Comparison of ENCODE assay signal across 20 cellular contexts in genomic region chr2:178806543-178806942, GRCh38. TPM values are rescaled to one million over a fixed set of nuclear protein-coding genes. Genes with fewer than 3 reads are reported as not detected.
DNase-seq lines count a peak whose midpoint lies in the region; ATAC-seq and TF ChIP-seq lines count a peak whose summit lies in the region.
"Had no signal": no experiment of that assay in that cellular context is flagged by ENCODE, and none has a peak within 500 bp of the region (broad histone marks: within the 10 kb centered on the region; RNA-seq: fewer than 3 reads in every experiment).

No MANE protein-coding gene starts in this region.

- DNase-seq in Right ventricle myocardium superior: no peak
- DNase-seq in right cardiac atrium: no peak
- DNase-seq in coronary artery (ENCODE audit: low spot score): no peak
- no peak for DNase-seq in hepatocyte (ENCODE audit: low spot score)
- DNase-seq in T-helper 17 cell: no peak
- DNase-seq: DMS 273 treated with DMSO at 0.1 percent for 48 hours; DND-41; GM23248; NCI-H1105; NCI-H1694; NCI-H2081 treated with DMSO at 0.1 percent for 48 hours; NCI-H510A; NCI-H748 treated with DMSO at 0.1 percent for 48 hours; NK-92 treated with Interleukin-12 subunit alpha and Interleukin-12 subunit beta, amount 100 ng/mL, for 24 hours; OCI-M1 had no signal

- H2AFZ ChIP-seq in Loucy (ENCODE audit: low read length) (peak overlapping the region; percentile 56; the same call in 1 of the 2 replicates), hepatocyte (no peak overlapping the region)
- H2AFZ ChIP-seq: GM23248 had no signal

- no peaks in the 10 kb centered on the region for H3K36me3 ChIP-seq in Loucy (ENCODE audit: insufficient read depth, low read length)
- H3K36me3 ChIP-seq in skeletal muscle tissue (ENCODE audit: control insufficient read depth in 3 of 3, insufficient read depth in 3 of 3, low read length in 3 of 3): peaks cover 23 to 37% (median 34%) of the 10 kb centered on the region in 3 donors
- no peaks in the 10 kb centered on the region for H3K36me3 ChIP-seq in hepatocyte (replicated peaks; ENCODE audit: insufficient read depth, low read depth)
- H3K36me3 ChIP-seq: HAP-1, SJSA1 had no signal

- H3K4me3 ChIP-seq in Loucy (ENCODE audit: low read length, poor library complexity, severe bottlenecking): peak overlapping the region; percentile 37
- H3K4me3 ChIP-seq in right cardiac atrium (ENCODE audit: low read length): peak overlapping the region; percentile 53
- peak overlapping the region; percentile 81 to 92 (median 84) for H3K4me3 ChIP-seq in skeletal muscle tissue (ENCODE audit: low read length in 3 of 3)
- no peak overlapping the region for H3K4me3 ChIP-seq in coronary artery
- no peak overlapping the region for H3K4me3 ChIP-seq in hepatocyte
- H3K4me3 ChIP-seq: GM23248, HAP-1, SJSA1 had no signal

- intact Hi-C loops in Right ventricle myocardium superior (cut with DNase I) (loop anchor here (10.0 kb wide), 1 partner anchor 48 kb away; no protein-coding TSS in a partner anchor), right cardiac atrium (cut with DNase I) (loop anchor here in 1 of 4 donors (10.0 kb wide), 1 partner anchor 68 kb away; no protein-coding TSS in a partner anchor)

- ATAC-seq in Right ventricle myocardium superior (ENCODE audit: poor library complexity): peak; percentile 79
- peak; percentile 82 to 84 for ATAC-seq in right cardiac atrium
- ATAC-seq in T-helper 17 cell: no peak

- peaks cover 42% of the 10 kb centered on the region for H3K4me1 ChIP-seq in Loucy (ENCODE audit: insufficient read depth, low read length, poor library complexity, severe bottlenecking)
- H3K4me1 ChIP-seq in right cardiac atrium (ENCODE audit: control insufficient read depth, insufficient read depth, low read length): no peaks in the 10 kb centered on the region
- H3K4me1 ChIP-seq in skeletal muscle tissue (ENCODE audit: control insufficient read depth in 3 of 3, insufficient read depth in 3 of 3, low read length in 3 of 3): peaks cover 9 to 15% (median 9%) of the 10 kb centered on the region in 3 donors
- no peaks in the 10 kb centered on the region for H3K4me1 ChIP-seq in hepatocyte (ENCODE audit: insufficient read depth)
- H3K4me1 ChIP-seq: HAP-1, SJSA1 had no signal

- no peaks in the 10 kb centered on the region for H3K36me3 Mint-ChIP-seq in T-helper 17 cell (ENCODE audit: low read depth)
- H3K36me3 Mint-ChIP-seq: CD14-positive monocyte had no signal

- no peaks in the 10 kb centered on the region for H3F3A ChIP-seq in Loucy (ENCODE audit: low read depth)

- TF ChIP-seq CTCF in Loucy (conservative IDR thresholded peaks at IDR 0.05; ENCODE audit: low read length) (no peak), coronary artery (IDR thresholded peaks at IDR 0.05) (no peak), hepatocyte (IDR thresholded peaks at IDR 0.05; ENCODE audit: poor library complexity) (no peak)

- H3K27ac ChIP-seq in right cardiac atrium (ENCODE audit: low read length) (no peak overlapping the region), skeletal muscle tissue (ENCODE audit: low read depth, low read length) (peak overlapping the region; percentile 97), coronary artery (no peak overlapping the region), hepatocyte (no peak overlapping the region)
- H3K27ac ChIP-seq: GM23248, SJSA1 had no signal

- WGBS in right cardiac atrium: 73% methylated on average over 1 of the region's 1 CpG
- WGBS in hepatocyte (ENCODE audit: low lambda C conversion rate, missing lambda C conversion rate): 85% methylated on average over 1 of the region's 1 CpG

- no peaks in the 10 kb centered on the region for H3K4me1 Mint-ChIP-seq in T-helper 17 cell
- H3K4me1 Mint-ChIP-seq: CD14-positive monocyte had no signal

- no peaks in the 10 kb centered on the region for H4K20me1 ChIP-seq in Loucy (ENCODE audit: insufficient read depth, low read length, poor library complexity, severe bottlenecking)
- H4K20me1 ChIP-seq in hepatocyte (ENCODE audit: insufficient read depth, poor library complexity, severe bottlenecking): no peaks in the 10 kb centered on the region

- H3K27ac Mint-ChIP-seq in T-helper 17 cell: no peak overlapping the region
- H3K27ac Mint-ChIP-seq: CD14-positive monocyte had no signal

- no peaks in the 10 kb centered on the region for H3K79me2 ChIP-seq in Loucy (ENCODE audit: insufficient read depth, low read length)
- H3K79me2 ChIP-seq in hepatocyte: no peaks in the 10 kb centered on the region

- peak overlapping the region; percentile 2 for H3K4me2 ChIP-seq in Loucy (ENCODE audit: low read depth, low read length, poor library complexity, severe bottlenecking)
- no peak overlapping the region for H3K4me2 ChIP-seq in hepatocyte

- H3K9me2 ChIP-seq in Loucy (replicated peaks; ENCODE audit: low read depth, low read length): no peaks in the 10 kb centered on the region
- no peaks in the 10 kb centered on the region for H3K9me2 ChIP-seq in hepatocyte (replicated peaks; ENCODE audit: insufficient read depth)

- H3K9me3 ChIP-seq in Loucy (ENCODE audit: insufficient read depth, low read depth, low read length): no peaks in the 10 kb centered on the region
- no peaks in the 10 kb centered on the region for H3K9me3 ChIP-seq in right cardiac atrium (ENCODE audit: control insufficient read depth, low read length)
- no peaks in the 10 kb centered on the region for H3K9me3 ChIP-seq in skeletal muscle tissue (ENCODE audit: control insufficient read depth in 3 of 3, low read length in 3 of 3)
- no peaks in the 10 kb centered on the region for H3K9me3 ChIP-seq in hepatocyte (ENCODE audit: low read depth)
- H3K9me3 ChIP-seq in T-helper 17 cell (ENCODE audit: control insufficient read depth, low read length, poor library complexity, severe bottlenecking): no peaks in the 10 kb centered on the region
- H3K9me3 ChIP-seq: HAP-1, SJSA1 had no signal

- H3K4me3 Mint-ChIP-seq in T-helper 17 cell: no peak overlapping the region
- H3K4me3 Mint-ChIP-seq: CD14-positive monocyte had no signal

- peak overlapping the region; percentile 33 for H3K9ac ChIP-seq in Loucy (ENCODE audit: low read depth, low read length, poor library complexity, severe bottlenecking)
- H3K9ac ChIP-seq in skeletal muscle tissue (ENCODE audit: low read depth in 1 of 3, low read length in 3 of 3): peak overlapping the region; percentile 85 to 98 (median 95)
- H3K9ac ChIP-seq: GM23248 had no signal

- H3K27me3 Mint-ChIP-seq in T-helper 17 cell: peaks cover 7% of the 10 kb centered on the region

- H3K27me3 ChIP-seq in Loucy (ENCODE audit: insufficient read depth, low read length, poor library complexity, severe bottlenecking): no peaks in the 10 kb centered on the region
- no peaks in the 10 kb centered on the region for H3K27me3 ChIP-seq in right cardiac atrium (ENCODE audit: control insufficient read depth, insufficient read depth)
- H3K27me3 ChIP-seq in skeletal muscle tissue (ENCODE audit: control insufficient read depth in 3 of 3, insufficient read depth in 3 of 3, low read length in 3 of 3): no peaks in the 10 kb centered on the region
- no peaks in the 10 kb centered on the region for H3K27me3 ChIP-seq in hepatocyte
- H3K27me3 ChIP-seq: SJSA1 had no signal

RNA-seq across cellular contexts. Expression of gene TTN, which starts 0.7 kb away (rescaled TPM):
- total RNA-seq in Right ventricle myocardium superior (3,113 TPM), right cardiac atrium (1,000 to 10,000 TPM; 1,615 to 2,179 (median 1,851) TPM), skeletal muscle tissue (2,245 TPM), hepatocyte (6.4 and 10.1 TPM in 2 replicates), T-helper 17 cell (10 to 100 TPM; 16.1 to 26.4 TPM)
- polyA plus RNA-seq in right cardiac atrium (266 TPM), hepatocyte (5.4 and 6.1 TPM in 2 replicates)
- total RNA-seq: GM23248 had no signal

Comparison
In these comparisons a context has a peak if more than half of its experiments do, and no peak if none do; other contexts are left out.
1. H3K4me3 ChIP-seq: peak in Loucy (single experiment), right cardiac atrium (single experiment) and skeletal muscle tissue (3 of 3); none in coronary artery (single experiment) and hepatocyte (single experiment).
2. RNA of gene TTN, which starts 0.7 kb away (total RNA-seq): 3,113 TPM in Right ventricle myocardium superior (single experiment), 2,245 TPM in skeletal muscle tissue (single experiment) and 1,615 to 2,179 TPM in right cardiac atrium; 16.1 to 26.4 TPM in T-helper 17 cell and 6.4 to 10.1 TPM in hepatocyte; every median in the first group is over 10 times any median in the second.